In the genomic region with DNA sequence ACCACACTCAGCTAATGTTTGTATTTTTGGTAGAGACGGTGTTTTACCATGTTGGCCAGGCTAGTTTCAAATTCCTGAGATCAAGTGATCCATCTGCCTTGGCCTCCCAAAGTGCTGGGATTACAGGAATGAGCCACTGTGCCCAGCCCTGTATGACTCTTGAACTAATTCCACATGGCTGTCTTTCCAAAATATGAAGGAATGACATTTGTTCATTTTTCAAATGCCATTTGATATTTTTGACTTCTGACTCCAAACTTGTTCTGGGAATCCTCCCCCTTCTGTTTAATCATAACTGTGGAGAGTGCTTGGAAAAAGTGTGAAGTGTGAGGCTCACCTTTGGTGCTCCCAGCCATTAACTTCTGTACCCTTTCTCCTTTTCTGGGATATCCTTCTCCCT, we compare ENCODE assay signal across 22 cellular contexts.
"Had no signal": no experiment of that assay in that cellular context is flagged by ENCODE, and none has a peak within 500 bp of the region (broad histone marks: within the 10 kb centered on the region; RNA-seq: fewer than 3 reads in every experiment).

No MANE protein-coding gene starts in this region.

- ATAC-seq: naive thymus-derived CD4-positive, alpha-beta T cell; natural killer cell treated with Interleukin-12 subunit alpha and Interleukin-12 subunit beta and Interleukin-15 and Interleukin-18, amount 100 ng/mL, for 72 hours; stimulated activated naive B cell treated with anti-CD40 and anti-IgM and Interleukin-4, amounts not matched to agents 10 μg/mL and 1 μg/mL and 100 μg/mL, for 72 hours; stimulated activated naive CD8-positive, alpha-beta T cell treated with anti-CD3 and anti-CD28 coated beads, Interleukin-15, Interleukin-2, amounts not matched to agents 100 U/mL and 50 U/mL, for 24 hours had no signal

- H3K27ac ChIP-seq: hepatocyte, left ventricle myocardium inferior, ovary, right atrium auricular region, right lobe of liver, skin epidermis, stomach, suprapubic skin, tibial artery, vagina had no signal

- H3K4me3 ChIP-seq: hepatocyte, left ventricle myocardium inferior, lung, ovary, right atrium auricular region, right lobe of liver, skin epidermis, stomach, suprapubic skin, thoracic aorta, tibial artery, vagina had no signal

- DNase-seq: islet precursor cell; left ventricle myocardium inferior; mesendoderm; naive thymus-derived CD4-positive, alpha-beta T cell; ovary; right lobe of liver; stimulated activated CD4-positive, alpha-beta T cell treated with anti-CD3 and anti-CD28 coated beads, Interleukin-12 subunit alpha, Interleukin-12 subunit beta, amount 100 ng/mL, for 4 hours; stimulated activated CD4-positive, alpha-beta T cell treated with anti-CD3 and anti-CD28 coated beads, Interleukin-15, amount 100 ng/mL, for 24 hours; stimulated activated CD4-positive, alpha-beta T cell treated with anti-CD3 and anti-CD28 coated beads, Interleukin-2, amount 100 ng/mL, for 24 hours; stimulated activated CD4-positive, alpha-beta T cell treated with anti-CD3 and anti-CD28 coated beads, Interleukin-4, amount 100 ng/mL, for 1 hour; stimulated activated naive B cell treated with anti-CD40 and anti-IgM and Interleukin-4, amounts not matched to agents 10 μg/mL and 1 μg/mL and 100 μg/mL, for 72 hours; stimulated activated naive CD8-positive, alpha-beta T cell treated with anti-CD3 and anti-CD28 coated beads, Interleukin-15, Interleukin-2, amounts not matched to agents 100 U/mL and 50 U/mL, for 24 hours; stomach; tibial artery had no signal

- H3K36me3 ChIP-seq: left ventricle myocardium inferior, ovary, right atrium auricular region, right lobe of liver, stomach, suprapubic skin, thoracic aorta, tibial artery, vagina had no signal

- H3K4me1 ChIP-seq: left ventricle myocardium inferior, right atrium auricular region, right lobe of liver had no signal

- H2AFZ ChIP-seq: hepatocyte had no signal

- H3K4me2 ChIP-seq: hepatocyte had no signal

- H3K9me3 ChIP-seq: left ventricle myocardium inferior, ovary, right atrium auricular region, right lobe of liver, suprapubic skin, thoracic aorta, tibial artery, vagina had no signal

- H3K27me3 ChIP-seq: hepatocyte, ovary, right atrium auricular region, right lobe of liver, suprapubic skin, tibial artery, vagina had no signal

- H3K79me2 ChIP-seq: hepatocyte had no signal
